Comparison of ENCODE assay signal across 20 cellular contexts in the genomic region with DNA sequence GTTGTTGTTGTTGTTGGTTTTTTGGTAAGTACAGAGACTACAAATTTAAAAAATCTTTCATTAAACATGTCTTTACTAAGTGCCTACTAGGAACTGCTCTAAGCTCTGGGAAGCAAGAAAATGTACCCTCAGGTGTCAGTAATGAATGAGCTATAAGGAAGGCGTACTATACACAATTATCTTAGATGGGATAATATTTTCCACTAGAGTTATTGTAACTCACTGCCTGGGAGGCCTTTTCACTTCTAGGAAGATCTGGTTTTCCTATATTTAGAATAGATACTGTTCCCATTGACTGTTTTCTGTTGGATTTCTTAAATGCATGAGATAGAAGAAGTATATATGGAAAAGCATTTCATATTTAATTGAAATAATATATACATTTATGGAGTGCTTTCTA. TPM values are rescaled to one million over a fixed set of nuclear protein-coding genes. Genes with fewer than 3 reads are reported as not detected.
A peak's percentile ranks its signal among the peaks of the same experiment; 100 is the strongest.
DNase-seq lines count a peak whose midpoint lies in the region; ATAC-seq, FAIRE-seq and TF ChIP-seq lines count a peak whose summit lies in the region.
"Had no signal": no experiment of that assay in that cellular context is flagged by ENCODE, and none has a peak within 500 bp of the region (broad histone marks: within the 10 kb centered on the region; RNA-seq: fewer than 3 reads in every experiment).

No MANE protein-coding gene starts in this region.

- peak overlapping the region; percentile 71 for H3K27ac Mint-ChIP-seq in chondrocyte (ENCODE audit: unreplicated experiment)
- no peak overlapping the region for H3K27ac Mint-ChIP-seq in effector memory CD8-positive, alpha-beta T cell
- H3K27ac Mint-ChIP-seq: CD4-positive, alpha-beta memory T cell; naive thymus-derived CD8-positive, alpha-beta T cell; stimulated activated effector memory CD8-positive, alpha-beta T cell treated with anti-CD3 and anti-CD28 coated beads, Interleukin-12 subunit alpha, Interleukin-12 subunit beta, amount 100 ng/mL, for 72 hours had no signal

- H3K27me3 Mint-ChIP-seq in chondrocyte (ENCODE audit: low read depth): no peaks in the 10 kb centered on the region
- H3K27me3 Mint-ChIP-seq in effector memory CD8-positive, alpha-beta T cell: no peaks in the 10 kb centered on the region
- H3K27me3 Mint-ChIP-seq: CD4-positive, alpha-beta memory T cell; naive thymus-derived CD8-positive, alpha-beta T cell had no signal

- H3K4me2 ChIP-seq in HepG2 (ENCODE audit: low read depth, low read length): no peak overlapping the region
- peak overlapping the region; percentile 14 for H3K4me2 ChIP-seq in osteoblast (ENCODE audit: insufficient read depth, low read length)

- WGBS in HepG2 (ENCODE audit: low lambda C conversion rate): 86% methylated on average over 1 of the region's 1 CpG
- 77% methylated on average over 1 of the region's 1 CpG for WGBS in right lobe of liver (ENCODE audit: insufficient coverage, low coverage, low lambda C conversion rate, missing lambda C conversion rate)

- ATAC-seq in HepG2: no peak
- no peak for ATAC-seq in right lobe of liver
- no peak for ATAC-seq in effector memory CD8-positive, alpha-beta T cell (replicated peaks)
- ATAC-seq: naive thymus-derived CD8-positive, alpha-beta T cell; stimulated activated effector memory CD8-positive, alpha-beta T cell treated with anti-CD3 and anti-CD28 coated beads, Interleukin-12 subunit alpha, Interleukin-12 subunit beta, amount 100 ng/mL, for 72 hours had no signal

- TF ChIP-seq RAD21 in HepG2 (CRISPR knock-in tag; IDR thresholded peaks at IDR 0.05): no peak

- no peak overlapping the region for H2AFZ ChIP-seq in HepG2 (ENCODE audit: low read length)
- no peak overlapping the region for H2AFZ ChIP-seq in osteoblast (ENCODE audit: low read length)

- no peak overlapping the region for H3K4me3 Mint-ChIP-seq in chondrocyte (ENCODE audit: unreplicated experiment)
- H3K4me3 Mint-ChIP-seq in effector memory CD8-positive, alpha-beta T cell: no peak overlapping the region
- H3K4me3 Mint-ChIP-seq: CD4-positive, alpha-beta memory T cell; naive thymus-derived CD8-positive, alpha-beta T cell; stimulated activated effector memory CD8-positive, alpha-beta T cell treated with anti-CD3 and anti-CD28 coated beads, Interleukin-12 subunit alpha, Interleukin-12 subunit beta, amount 100 ng/mL, for 72 hours had no signal

- intact Hi-C loops in HepG2 (cut with micrococcal nuclease; ENCODE audit: unreplicated experiment): no loop called here
- intact Hi-C loops in right lobe of liver (cut with DNase I): no loop called here

- H3K79me2 ChIP-seq in HepG2 (ENCODE audit: insufficient read depth, low read length) (peaks cover 84% of the 10 kb centered on the region), osteoblast (ENCODE audit: insufficient read depth, low read length) (peaks cover 99% of the 10 kb centered on the region)

- no peak for DNase-seq in HepG2 (ENCODE audit: low spot score)
- no peak for DNase-seq in right lobe of liver
- no peak for DNase-seq in chondrocyte (ENCODE audit: low spot score)
- no peak for DNase-seq in osteoblast (ENCODE audit: insufficient read length, low spot score, missing footprints)
- DNase-seq in NCI-H774 (lab: John Stamatoyannopoulos, UW): no peak
- no peak for DNase-seq in T1000 (lab: John Stamatoyannopoulos, UW)
- no peak for DNase-seq in NCI-H2196 (lab: John Stamatoyannopoulos, UW; ENCODE audit: unreplicated experiment)
- no peak for DNase-seq in effector memory CD8-positive, alpha-beta T cell
- DNase-seq: activated CD4-positive, alpha-beta T cell treated with anti-CD3 and anti-CD28 coated beads for 4 hours; activated effector memory CD4-positive, alpha-beta T cell treated with anti-CD3 and anti-CD28 coated beads, Interleukin-2, amount 50 U/mL, for 16 hours; CD4-positive, alpha-beta memory T cell; DMS79; foreskin melanocyte; naive thymus-derived CD8-positive, alpha-beta T cell; NCI-H1436 treated with DMSO at 0.1 percent for 48 hours; NCI-H226; T-helper 9 cell had no signal

- no peaks in the 10 kb centered on the region for H3K27me3 ChIP-seq in HepG2 (ENCODE audit: control insufficient read depth in 1 of 2, insufficient read depth in 2 of 2, low read length in 2 of 2)
- H3K27me3 ChIP-seq in right lobe of liver: no peaks in the 10 kb centered on the region
- no peaks in the 10 kb centered on the region for H3K27me3 ChIP-seq in osteoblast (ENCODE audit: insufficient read depth, low read length)

- H3K4me1 Mint-ChIP-seq in chondrocyte (ENCODE audit: low read depth): peaks cover 39% of the 10 kb centered on the region
- no peaks in the 10 kb centered on the region for H3K4me1 Mint-ChIP-seq in effector memory CD8-positive, alpha-beta T cell (ENCODE audit: low read depth in 2 of 2)
- H3K4me1 Mint-ChIP-seq: CD4-positive, alpha-beta memory T cell; stimulated activated effector memory CD8-positive, alpha-beta T cell treated with anti-CD3 and anti-CD28 coated beads, Interleukin-12 subunit alpha, Interleukin-12 subunit beta, amount 100 ng/mL, for 72 hours had no signal

- POLR2A ChIA-PET in HepG2 (lab: Yijun Ruan, JAX): no interaction called here

- H3K4me3 ChIP-seq in HepG2 (replicated peaks in 1 of 3; ENCODE audit: insufficient read depth in 1 of 3, low read depth in 2 of 3, low read length in 3 of 3) (no peak overlapping the region), right lobe of liver (no peak overlapping the region), osteoblast (ENCODE audit: insufficient read depth, low read length) (no peak overlapping the region)
- H3K4me3 ChIP-seq: prostate gland had no signal

- H4K20me1 ChIP-seq in HepG2 (ENCODE audit: insufficient read depth, low read length) (peaks cover 23% of the 10 kb centered on the region), osteoblast (ENCODE audit: insufficient read depth, low read length) (peaks cover 65% of the 10 kb centered on the region)

- H3K36me3 ChIP-seq in HepG2 (replicated peaks in 1 of 2; ENCODE audit: control insufficient read depth in 1 of 2, insufficient read depth in 2 of 2, low read length in 2 of 2) (no peaks in the 10 kb centered on the region), right lobe of liver (no peaks in the 10 kb centered on the region), osteoblast (ENCODE audit: insufficient read depth, low read length) (peaks cover 9% of the 10 kb centered on the region)
- H3K36me3 ChIP-seq: prostate gland had no signal

- H3K36me3 Mint-ChIP-seq in chondrocyte (ENCODE audit: low read depth): no peaks in the 10 kb centered on the region
- H3K36me3 Mint-ChIP-seq in effector memory CD8-positive, alpha-beta T cell (ENCODE audit: insufficient read depth): no peaks in the 10 kb centered on the region
- H3K36me3 Mint-ChIP-seq: CD4-positive, alpha-beta memory T cell; naive thymus-derived CD8-positive, alpha-beta T cell; stimulated activated effector memory CD8-positive, alpha-beta T cell treated with anti-CD3 and anti-CD28 coated beads, Interleukin-12 subunit alpha, Interleukin-12 subunit beta, amount 100 ng/mL, for 72 hours had no signal

- in situ Hi-C loops in HepG2 (cut with HindIII; ENCODE audit: extremely low pct_ligation_motif_present, low pct_unique_long_range_greater_than_20kb): no loop called here

- no peaks in the 10 kb centered on the region for H3K9me3 Mint-ChIP-seq in chondrocyte (ENCODE audit: low read depth)
- H3K9me3 Mint-ChIP-seq in effector memory CD8-positive, alpha-beta T cell: no peaks in the 10 kb centered on the region
- H3K9me3 Mint-ChIP-seq: CD4-positive, alpha-beta memory T cell; naive thymus-derived CD8-positive, alpha-beta T cell; stimulated activated effector memory CD8-positive, alpha-beta T cell treated with anti-CD3 and anti-CD28 coated beads, Interleukin-12 subunit alpha, Interleukin-12 subunit beta, amount 100 ng/mL, for 72 hours had no signal

- H3K4me1 ChIP-seq in HepG2 (ENCODE audit: insufficient read depth, low read length): peaks cover 81% of the 10 kb centered on the region
- H3K4me1 ChIP-seq in right lobe of liver: peaks cover 0 to 67% (median 28%) of the 10 kb centered on the region in 4 donors
- H3K4me1 ChIP-seq in osteoblast (ENCODE audit: insufficient read depth, low read length): peaks cover 72% of the 10 kb centered on the region
- H3K4me1 ChIP-seq: prostate gland had no signal

- H3K27ac ChIP-seq in HepG2 (ENCODE audit: extremely low read length, insufficient read depth, low read length): peak overlapping the region; percentile 35
- H3K27ac ChIP-seq in right lobe of liver: peak overlapping the region in 1 of 3 donors; percentile 78
- peak overlapping the region; percentile 34 for H3K27ac ChIP-seq in osteoblast (ENCODE audit: low read depth, low read length)

- TF ChIP-seq POLR2A in HepG2 (IDR thresholded peaks at IDR 0.05; ENCODE audit: insufficient read depth in 1 of 2, low read depth in 2 of 2, low read length in 2 of 2) (no peak), right lobe of liver (IDR thresholded peaks at IDR 0.05) (no peak)

- FAIRE-seq in HepG2 (lab: Jason Lieb, UNC): no peak
- FAIRE-seq: GM18507 had no signal

- TF ChIP-seq EP300 in HepG2 (IDR thresholded peaks at IDR 0.05; ENCODE audit: low read depth in 2 of 2, low read length in 2 of 2) (no peak), HepG2 (CRISPR knock-in tag; IDR thresholded peaks at IDR 0.05; ENCODE audit: borderline replicate concordance) (no peak)

- BruUV-seq in HepG2 (replicated peaks; lab: Mats Ljungman, UMichigan): no TSS peak

- no peak overlapping the region for H3K9ac ChIP-seq in HepG2 (ENCODE audit: insufficient read depth, low read depth, low read length)

- H3K9me3 ChIP-seq in HepG2 (ENCODE audit: low read length) (no peaks in the 10 kb centered on the region), right lobe of liver (no peaks in the 10 kb centered on the region), osteoblast (ENCODE audit: low read depth, low read length) (no peaks in the 10 kb centered on the region)
- H3K9me3 ChIP-seq: prostate gland had no signal

- TF ChIP-seq CTCF in HepG2 (CRISPR knock-in tag; IDR thresholded peaks at IDR 0.05) (no peak), right lobe of liver (IDR thresholded peaks at IDR 0.05) (no peak), chondrocyte (IDR thresholded peaks at IDR 0.05) (no peak), osteoblast (IDR thresholded peaks at IDR 0.05; ENCODE audit: extremely low read depth, low read depth, low read length) (no peak)

- CTCF ChIA-PET in HepG2 (lab: Yijun Ruan, JAX; ENCODE audit: low intra/inter-chr PET ratio, low total read pairs): no interaction called here

RNA-seq across cellular contexts. Expression of gene CLIC4, which starts 19.6 kb away (rescaled TPM):
- total RNA-seq in HepG2 (2016; rRNA removed; fragmentation: Illumina TruSeq; extraction: Trizol) (77.4 and 120 TPM in 2 replicates), right lobe of liver (10 to 100 TPM; 35.0 to 63.6 (median 44.3) TPM), chondrocyte (282 to 430 TPM (median 411 TPM) in 3 replicates), osteoblast (697 and 711 TPM in 2 replicates)
- total RNA-seq in HepG2 (2016; cell fraction: cytosol; rRNA removed; fragmentation: Illumina TruSeq; extraction: Trizol; ENCODE audit: low read depth): 5.2 and 5.7 TPM in 2 replicates
- 79.6 and 107 TPM in 2 replicates for total RNA-seq in HepG2 (2016; cell fraction: insoluble cytoplasmic fraction; rRNA removed; fragmentation: Illumina TruSeq; extraction: Trizol)
- 27.3 and 32.5 TPM in 2 replicates for total RNA-seq in HepG2 (2016; cell fraction: membrane; rRNA removed; fragmentation: Illumina TruSeq; extraction: Trizol)
- total RNA-seq in HepG2 (2016; cell fraction: nucleus; rRNA removed; fragmentation: Illumina TruSeq; extraction: Trizol): 53.7 and 61.5 TPM in 2 replicates
- polyA plus RNA-seq in HepG2 (2011; rRNA removed): 19.9 and 23.3 TPM in 2 replicates
- 15.6 and 24.0 TPM in 2 replicates for polyA plus RNA-seq in HepG2 (2011; cell fraction: cytosol; rRNA removed)
- polyA plus RNA-seq in HepG2 (2011; cell fraction: nucleus; rRNA removed): 8.0 and 12.1 TPM in 2 replicates
- polyA plus RNA-seq in HepG2 (2012): 51.1 and 58.9 TPM in 2 replicates
- 5.0 and 5.8 TPM in 2 replicates for polyA plus RNA-seq in HepG2 (2016; cell fraction: cytosol; fragmentation: Illumina TruSeq; extraction: Trizol; ENCODE audit: low read depth)
- polyA plus RNA-seq in HepG2 (2016; cell fraction: insoluble cytoplasmic fraction; fragmentation: Illumina TruSeq; extraction: Trizol; ENCODE audit: low read depth): 122 and 132 TPM in 2 replicates
- 19.2 and 20.4 TPM in 2 replicates for polyA plus RNA-seq in HepG2 (2016; cell fraction: membrane; fragmentation: Illumina TruSeq; extraction: Trizol; ENCODE audit: low read depth)
- 62.7 and 67.7 TPM in 2 replicates for polyA plus RNA-seq in HepG2 (2016; cell fraction: nucleus; fragmentation: Illumina TruSeq; extraction: Trizol; ENCODE audit: insufficient read depth, low read depth)
- polyA minus RNA-seq in HepG2 (2011; rRNA and poly(A)+ RNA removed; ENCODE audit: low replicate concordance): 11.1 and 23.5 TPM in 2 replicates
- polyA minus RNA-seq in HepG2 (2011; cell fraction: cytosol; rRNA and poly(A)+ RNA removed): 41.9 and 45.3 TPM in 2 replicates
- polyA minus RNA-seq in HepG2 (2011; cell fraction: nucleus; rRNA and poly(A)+ RNA removed): 31.5 and 33.2 TPM in 2 replicates
